8 cellular contexts compared by ENCODE assay signal in genomic region chr16:85688586-85689284, GRCh38. TPM values are rescaled to one million over a fixed set of nuclear protein-coding genes. Genes with fewer than 3 reads are reported as not detected.
A peak's percentile ranks its signal among the peaks of the same experiment; 100 is the strongest.
DNase-seq lines count a peak whose midpoint lies in the region; ATAC-seq, FAIRE-seq and TF ChIP-seq lines count a peak whose summit lies in the region.

Gene GINS2, minus strand, starts transcription at chr16:85688954. Its CDS starts 56 bp downstream, at chr16:85688898.

- H3K36me3 ChIP-seq in PC-3 (ENCODE audit: low read depth, low read length) (no peaks in the 10 kb centered on the region), esophagus (ENCODE audit: control insufficient read depth in 2 of 2, insufficient read depth in 2 of 2, low read length in 1 of 2) (no peaks in the 10 kb centered on the region), muscle layer of colon (ENCODE audit: insufficient read depth, low read length) (no peaks in the 10 kb centered on the region)

- no TSS peak for BruUV-seq in PC-3 (replicated peaks; lab: Mats Ljungman, UMichigan)

- H3K27me3 ChIP-seq in PC-3 (ENCODE audit: low read length) = no peaks in the 10 kb centered on the region
- no peaks in the 10 kb centered on the region for H3K27me3 ChIP-seq in esophagus (ENCODE audit: control insufficient read depth in 1 of 2, insufficient read depth in 2 of 2, low read length in 2 of 2)
- peaks cover 0 to 8% of the 10 kb centered on the region in 2 donors for H3K27me3 ChIP-seq in muscle layer of colon (ENCODE audit: control insufficient read depth in 1 of 2, insufficient read depth in 2 of 2, low read length in 2 of 2)

- no peak for TF ChIP-seq CTCF in D721Med (IDR thresholded peaks at IDR 0.05; ENCODE audit: insufficient read depth, missing control alignments)
- TF ChIP-seq CTCF in PC-3 (conservative IDR thresholded peaks at IDR 0.05; ENCODE audit: low read depth, low read length) = no peak

- H3F3A ChIP-seq in PC-3 (ENCODE audit: low read length, unreplicated experiment) = no peaks in the 10 kb centered on the region

- peaks cover 10% of the 10 kb centered on the region; the same call in 1 of the 2 replicates for H4K20me1 ChIP-seq in PC-3 (ENCODE audit: low read length)

- H3K4me3 ChIP-seq in PC-3 (ENCODE audit: low read length) = peak within 1 kb of the TSS; percentile 80
- peak within 1 kb of the TSS; percentile 63 to 65 for H3K4me3 ChIP-seq in esophagus (ENCODE audit: low read depth in 1 of 2, low read length in 2 of 2)
- peak within 1 kb of the TSS; percentile 57 to 63 for H3K4me3 ChIP-seq in muscle layer of colon (ENCODE audit: low read depth in 1 of 2, low read length in 2 of 2)

- intact Hi-C loops in PC-3 (cut with micrococcal nuclease) = no loop called here

- POLR2A ChIA-PET in PC-3 (lab: Charles Lee; ENCODE audit: unreplicated experiment) = no interaction called here

- DNase-seq in D721Med (ENCODE audit: insufficient read length, low spot score) (peak; percentile 78), HuH-7 (ENCODE audit: low spot score) (peak; percentile 99), PC-3 (peak; percentile 87), activated T-cell treated with anti-CD3 and anti-CD28 coated beads for 48 hours (ENCODE audit: low read depth) (peak; percentile 95)
- peak; percentile 91 for DNase-seq in stimulated activated CD8-positive, alpha-beta memory T cell treated with anti-CD3 and anti-CD28 coated beads, Interleukin-4, amount 100 ng/mL, for 48 hours

- peak within 1 kb of the TSS; percentile 84 for H3K9ac ChIP-seq in PC-3 (ENCODE audit: low read length)
- H3K9ac ChIP-seq in muscle layer of colon (ENCODE audit: low read length) = no peak within 1 kb of the TSS

- H3K27ac ChIP-seq in PC-3 (ENCODE audit: low read length) (no peak within 1 kb of the TSS), esophagus (ENCODE audit: low read depth in 2 of 2, low read length in 1 of 2) (no peak within 1 kb of the TSS), muscle layer of colon (ENCODE audit: low read depth, low read length) (no peak within 1 kb of the TSS)

- H3K79me2 ChIP-seq in PC-3 (ENCODE audit: low read length) = peaks cover 28% of the 10 kb centered on the region

- H3K9me2 ChIP-seq in PC-3 (replicated peaks; ENCODE audit: low read length) = no peaks in the 10 kb centered on the region

- H3K4me2 ChIP-seq in PC-3 (ENCODE audit: low read length) = peak within 1 kb of the TSS; percentile 96

- no peak for FAIRE-seq in D721Med (lab: Jason Lieb, UNC)

- H2AFZ ChIP-seq in PC-3 (ENCODE audit: low read length) = peak within 1 kb of the TSS; percentile 87

- H3K9me3 ChIP-seq in PC-3 (ENCODE audit: low read length) (no peaks in the 10 kb centered on the region), esophagus (ENCODE audit: control insufficient read depth in 2 of 2, insufficient read depth in 1 of 2, low read depth in 1 of 2, low read length in 1 of 2) (no peaks in the 10 kb centered on the region), muscle layer of colon (ENCODE audit: low read length) (no peaks in the 10 kb centered on the region)

- H3K4me1 ChIP-seq in PC-3 (ENCODE audit: insufficient read depth, low read length) (peaks cover 14% of the 10 kb centered on the region), esophagus (ENCODE audit: control insufficient read depth in 2 of 2, insufficient read depth in 2 of 2, low read length in 1 of 2) (peaks cover 0 to 3% of the 10 kb centered on the region in 2 donors), muscle layer of colon (ENCODE audit: insufficient read depth, low read length) (peaks cover 11% of the 10 kb centered on the region)

- WGBS in esophagus, 2 donors = 1% methylated on average over 68 to 86 of the region's 86 CpGs

- peak; percentile 88 for ATAC-seq in GM21515 (IDR thresholded peaks at IDR 0.05; ENCODE audit: unreplicated experiment)
- ATAC-seq in PC-3 = peak; percentile 98

- CTCF ChIA-PET in PC-3 (lab: Charles Lee) = no interaction called here

RNA-seq across cellular contexts. Expression of gene GINS2, which starts in this region (rescaled TPM):
- total RNA-seq in PC-3 (2014; rRNA removed) = 24.8 and 28.7 TPM in 2 replicates
- 1 to 10 TPM; 3.2 to 6.6 TPM for polyA plus RNA-seq in esophagus
